1 cellular context compared by ENCODE assay signal in the genomic region with DNA sequence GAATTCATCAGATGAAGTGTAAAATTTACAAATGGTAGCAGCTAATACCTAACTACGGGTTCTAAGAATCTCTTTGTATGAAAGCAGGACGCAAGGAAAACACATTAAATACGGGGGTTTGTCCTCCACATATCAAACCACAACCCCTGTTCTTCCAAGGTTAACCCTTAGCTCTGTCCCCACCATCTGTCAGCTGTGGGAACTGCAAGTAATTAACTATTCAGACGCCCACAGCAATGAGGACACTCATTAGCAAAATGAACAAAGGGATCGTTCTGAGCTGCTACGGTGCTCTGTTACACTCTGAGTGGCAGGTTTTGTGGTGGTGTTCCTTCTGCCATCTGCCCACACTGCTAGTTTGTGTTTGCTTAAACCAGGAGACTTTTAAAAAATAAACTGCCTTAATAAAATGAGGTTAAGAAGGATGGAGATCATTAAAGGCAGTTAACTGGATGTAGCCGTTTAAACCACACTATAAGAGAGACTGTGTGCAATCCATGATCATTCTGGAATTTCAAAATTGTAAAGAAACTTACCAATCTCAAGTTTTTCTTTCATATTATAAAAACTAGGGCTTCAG.
TF ChIP-seq lines count a peak whose summit lies in the region.

No MANE protein-coding gene starts in this region.

TF ChIP-seq in GM12878, 131 proteins besides CTCF, POLR2A, EP300 and RAD21 (continued from another document):
- TF ChIP-seq HDAC2 (IDR thresholded peaks at IDR 0.05) = no peak
- peak; percentile 72; the same call in 1 of the 2 replicates for TF ChIP-seq SMC3 (IDR thresholded peaks at IDR 0.05; ENCODE audit: borderline replicate concordance, low read length)
- no peak for TF ChIP-seq IKZF1 (conservative IDR thresholded peaks at IDR 0.05)
TF ChIP-seq in GM12878: peak in this region for 2.
